29 cellular contexts compared by ENCODE assay signal in the genomic region with DNA sequence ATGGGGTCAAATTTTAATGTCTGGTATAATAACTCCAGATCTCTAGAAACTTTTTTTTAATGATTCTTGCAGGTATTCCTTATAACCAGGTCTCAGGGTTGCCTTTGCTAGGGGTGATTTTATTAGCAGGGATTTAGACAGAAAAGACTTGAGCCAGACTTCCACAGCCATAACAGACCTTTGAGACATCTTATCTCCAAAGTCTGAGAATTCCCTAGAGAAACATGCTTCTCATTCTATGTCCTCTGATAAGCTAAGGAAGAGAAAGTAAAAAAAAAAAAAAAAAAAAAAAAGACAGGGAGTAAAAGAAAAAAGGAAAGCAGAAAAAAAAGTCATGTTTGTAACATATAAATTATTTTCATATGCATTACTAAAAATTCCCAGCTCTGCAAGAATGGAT.
"Had no signal": no experiment of that assay in that cellular context is flagged by ENCODE, and none has a peak within 500 bp of the region (broad histone marks: within the 10 kb centered on the region; RNA-seq: fewer than 3 reads in every experiment).

No MANE protein-coding gene starts in this region.

- ATAC-seq: activated naive CD4-positive, alpha-beta T cell treated with anti-CD3 and anti-CD28 coated beads, Interleukin-2, amount 50 U/mL, for 72 hours; activated T-cell treated with anti-CD3 and anti-CD28 coated beads, Interleukin-2, amount 50 U/mL, for 72 hours; foreskin keratinocyte; heart left ventricle; left colon; naive thymus-derived CD4-positive, alpha-beta T cell had no signal

- H3K9me3 ChIP-seq: breast epithelium, heart left ventricle, right atrium auricular region, tibial nerve had no signal

- H3K4me3 ChIP-seq: breast epithelium, heart left ventricle, right atrium auricular region, tibial nerve had no signal

- FAIRE-seq: colon, TTC549, urothelium cell line had no signal

- H3K27me3 ChIP-seq: breast epithelium, foreskin keratinocyte, heart left ventricle, right atrium auricular region, tibial nerve had no signal

- H3K27ac ChIP-seq: breast epithelium, foreskin keratinocyte, right atrium auricular region, tibial nerve, VCaP had no signal

- H3K27ac Mint-ChIP-seq: activated naive CD4-positive, alpha-beta T cell treated with anti-CD3 and anti-CD28 coated beads, Interleukin-2, amount 50 U/mL, for 72 hours; immature natural killer cell; naive thymus-derived CD4-positive, alpha-beta T cell had no signal

- H3K4me3 Mint-ChIP-seq: activated T-cell treated with anti-CD3 and anti-CD28 coated beads, Interleukin-2, amount 50 U/mL, for 72 hours; central memory CD8-positive, alpha-beta T cell; immature natural killer cell; naive thymus-derived CD4-positive, alpha-beta T cell; neural crest cell had no signal

- DNase-seq: activated CD4-positive, alpha-beta T cell treated with anti-CD3 and anti-CD28 coated beads for 4 hours; activated CD4-positive, alpha-beta T cell treated with anti-CD3 and anti-CD28 coated beads, Interleukin-2, amount 50 U/mL, for 4 hours; activated naive CD4-positive, alpha-beta T cell; activated T-cell treated with anti-CD3 and anti-CD28 coated beads for 4 hours; activated T-cell treated with anti-CD3 and anti-CD28 coated beads, Interleukin-2, amount 50 U/mL, for 72 hours; amniotic stem cell; effector CD8-positive, alpha-beta T cell; foreskin keratinocyte; heart left ventricle; hypothalamus; immature natural killer cell; kidney; left colon; mammary epithelial cell; midbrain; naive thymus-derived CD4-positive, alpha-beta T cell; occipital lobe; stimulated activated CD4-positive, alpha-beta T cell treated with anti-CD3 and anti-CD28 coated beads, Interleukin-2, amount 100 ng/mL, for 48 hours; stimulated activated naive CD4-positive, alpha-beta T cell treated with Interleukin-2 at 50 U/mL for 16 hours had no signal

- H3K36me3 Mint-ChIP-seq: activated naive CD4-positive, alpha-beta T cell treated with anti-CD3 and anti-CD28 coated beads, Interleukin-2, amount 50 U/mL, for 72 hours; immature natural killer cell; naive thymus-derived CD4-positive, alpha-beta T cell had no signal

- H3K4me1 Mint-ChIP-seq: central memory CD8-positive, alpha-beta T cell; neural crest cell had no signal

- H3K36me3 ChIP-seq: breast epithelium, heart left ventricle, right atrium auricular region, tibial nerve had no signal

- H3K9me3 Mint-ChIP-seq: activated naive CD4-positive, alpha-beta T cell treated with anti-CD3 and anti-CD28 coated beads, Interleukin-2, amount 50 U/mL, for 72 hours; activated T-cell treated with anti-CD3 and anti-CD28 coated beads, Interleukin-2, amount 50 U/mL, for 72 hours; central memory CD8-positive, alpha-beta T cell; immature natural killer cell; naive thymus-derived CD4-positive, alpha-beta T cell; neural crest cell had no signal
